Comparison of ENCODE assay signal across 1 cellular context in the genomic region with DNA sequence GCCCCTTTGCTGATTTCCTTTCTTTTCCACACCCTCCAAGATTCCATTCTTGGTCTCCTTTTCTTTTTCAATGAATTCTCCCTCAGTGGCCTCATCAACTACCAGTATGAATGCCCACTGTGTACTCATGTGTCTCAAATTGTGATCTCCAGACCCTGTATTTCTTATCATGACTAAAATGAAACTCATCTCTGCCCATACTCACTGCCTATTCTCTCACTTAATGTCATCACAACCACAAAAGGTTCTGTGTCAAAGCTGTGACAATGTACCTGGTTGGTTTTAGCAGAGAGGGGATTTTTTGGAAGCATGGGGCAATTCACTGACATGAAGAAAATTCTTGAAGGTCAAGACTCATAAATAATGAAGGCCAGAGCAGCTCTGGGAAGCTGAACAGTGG.
TF ChIP-seq lines count a peak whose summit lies in the region.

No MANE protein-coding gene starts in this region.

TF ChIP-seq in K562, 482 proteins besides CTCF, POLR2A, EP300 and RAD21:
- TF ChIP-seq MTA1 (IDR thresholded peaks at IDR 0.05; ENCODE audit: borderline replicate concordance) (no peak), EWSR1 (IDR thresholded peaks at IDR 0.05; ENCODE audit: borderline replicate concordance, low read depth, partially characterized antibody) (peak; percentile 22), RBBP5 (IDR thresholded peaks at IDR 0.05; ENCODE audit: borderline replicate concordance, insufficient read depth, low read length, poor library complexity, severe bottlenecking) (no peak), ZNF431 (CRISPR knock-in tag; IDR thresholded peaks at IDR 0.05) (no peak), RFX1 (IDR thresholded peaks at IDR 0.05) (0 out of 2 replicates have a peak, but pooled peaks have one; percentile 3), ZNF197 (CRISPR knock-in tag; IDR thresholded peaks at IDR 0.05; ENCODE audit: low read depth) (no peak), BMI1 (IDR thresholded peaks at IDR 0.05; ENCODE audit: low read length) (no peak), PRMT5 (CRISPR knock-in tag; IDR thresholded peaks at IDR 0.05) (no peak), ZNF589 (CRISPR knock-in tag; IDR thresholded peaks at IDR 0.05; ENCODE audit: low read depth) (no peak), BCL6 (CRISPR knock-in tag; IDR thresholded peaks at IDR 0.05) (no peak), HNRNPK (IDR thresholded peaks at IDR 0.05; ENCODE audit: low read depth, low read length, poor library complexity, severe bottlenecking) (no peak)
- TF ChIP-seq, protein P1, sequence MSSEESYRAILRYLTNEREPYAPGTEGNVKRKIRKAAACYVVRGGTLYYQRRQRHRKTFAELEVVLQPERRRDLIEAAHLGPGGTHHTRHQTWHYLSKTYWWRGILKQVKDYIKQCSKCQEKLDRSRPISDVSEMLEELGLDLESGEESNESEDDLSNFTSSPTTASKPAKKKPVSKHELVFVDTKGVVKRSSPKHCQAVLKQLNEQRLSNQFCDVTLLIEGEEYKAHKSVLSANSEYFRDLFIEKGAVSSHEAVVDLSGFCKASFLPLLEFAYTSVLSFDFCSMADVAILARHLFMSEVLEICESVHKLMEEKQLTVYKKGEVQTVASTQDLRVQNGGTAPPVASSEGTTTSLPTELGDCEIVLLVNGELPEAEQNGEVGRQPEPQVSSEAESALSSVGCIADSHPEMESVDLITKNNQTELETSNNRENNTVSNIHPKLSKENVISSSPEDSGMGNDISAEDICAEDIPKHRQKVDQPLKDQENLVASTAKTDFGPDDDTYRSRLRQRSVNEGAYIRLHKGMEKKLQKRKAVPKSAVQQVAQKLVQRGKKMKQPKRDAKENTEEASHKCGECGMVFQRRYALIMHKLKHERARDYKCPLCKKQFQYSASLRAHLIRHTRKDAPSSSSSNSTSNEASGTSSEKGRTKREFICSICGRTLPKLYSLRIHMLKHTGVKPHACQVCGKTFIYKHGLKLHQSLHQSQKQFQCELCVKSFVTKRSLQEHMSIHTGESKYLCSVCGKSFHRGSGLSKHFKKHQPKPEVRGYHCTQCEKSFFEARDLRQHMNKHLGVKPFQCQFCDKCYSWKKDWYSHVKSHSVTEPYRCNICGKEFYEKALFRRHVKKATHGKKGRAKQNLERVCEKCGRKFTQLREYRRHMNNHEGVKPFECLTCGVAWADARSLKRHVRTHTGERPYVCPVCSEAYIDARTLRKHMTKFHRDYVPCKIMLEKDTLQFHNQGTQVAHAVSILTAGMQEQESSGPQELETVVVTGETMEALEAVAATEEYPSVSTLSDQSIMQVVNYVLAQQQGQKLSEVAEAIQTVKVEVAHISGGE (CRISPR knock-in tag; IDR thresholded peaks at IDR 0.05), result peak in 1 of 3 experiments; percentile 84; a peak in 2 of 6 replicates
